8 cellular contexts compared by ENCODE assay signal in the genomic region with DNA sequence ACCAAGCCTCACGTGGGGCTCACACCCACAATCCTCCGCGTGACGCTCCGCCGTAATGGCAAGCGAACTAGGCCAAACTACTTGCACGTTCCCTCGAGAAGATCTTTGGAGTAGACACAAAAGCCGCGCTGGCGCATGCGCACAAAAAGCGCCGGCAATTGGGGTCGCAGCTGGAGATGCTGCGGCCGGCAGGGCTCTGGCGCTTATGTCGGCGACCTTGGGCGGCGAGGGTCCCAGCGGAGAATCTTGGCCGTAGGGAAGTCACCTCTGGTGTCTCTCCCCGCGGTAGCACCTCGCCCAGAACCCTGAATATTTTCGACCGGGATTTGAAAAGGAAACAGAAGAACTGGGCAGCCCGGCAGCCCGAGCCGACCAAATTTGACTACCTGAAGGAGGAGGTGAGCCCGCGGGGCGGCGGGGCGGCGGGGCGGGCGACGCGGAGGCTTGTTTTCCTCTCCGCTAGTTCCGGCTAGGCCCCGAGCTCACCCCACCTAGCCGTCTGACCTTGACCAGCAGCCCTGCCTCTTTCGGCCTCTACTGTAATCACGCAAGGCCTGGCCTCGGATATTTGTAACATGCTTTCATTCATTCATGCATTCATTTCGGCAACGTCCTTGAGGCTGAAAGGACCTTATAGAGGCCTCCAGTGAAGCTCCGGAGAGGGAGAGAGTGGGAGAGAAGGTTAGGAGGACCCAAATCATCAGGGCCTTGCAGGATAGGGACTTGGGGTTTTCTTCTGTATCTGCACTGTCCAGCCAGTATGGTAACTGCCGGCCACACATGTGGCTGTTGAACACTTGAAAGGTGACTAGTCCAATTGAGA. TPM values are rescaled to one million over a fixed set of nuclear protein-coding genes. Genes with fewer than 3 reads are reported as not detected.
DNase-seq lines count a peak whose midpoint lies in the region; ATAC-seq and TF ChIP-seq lines count a peak whose summit lies in the region.

A gene with protein sequence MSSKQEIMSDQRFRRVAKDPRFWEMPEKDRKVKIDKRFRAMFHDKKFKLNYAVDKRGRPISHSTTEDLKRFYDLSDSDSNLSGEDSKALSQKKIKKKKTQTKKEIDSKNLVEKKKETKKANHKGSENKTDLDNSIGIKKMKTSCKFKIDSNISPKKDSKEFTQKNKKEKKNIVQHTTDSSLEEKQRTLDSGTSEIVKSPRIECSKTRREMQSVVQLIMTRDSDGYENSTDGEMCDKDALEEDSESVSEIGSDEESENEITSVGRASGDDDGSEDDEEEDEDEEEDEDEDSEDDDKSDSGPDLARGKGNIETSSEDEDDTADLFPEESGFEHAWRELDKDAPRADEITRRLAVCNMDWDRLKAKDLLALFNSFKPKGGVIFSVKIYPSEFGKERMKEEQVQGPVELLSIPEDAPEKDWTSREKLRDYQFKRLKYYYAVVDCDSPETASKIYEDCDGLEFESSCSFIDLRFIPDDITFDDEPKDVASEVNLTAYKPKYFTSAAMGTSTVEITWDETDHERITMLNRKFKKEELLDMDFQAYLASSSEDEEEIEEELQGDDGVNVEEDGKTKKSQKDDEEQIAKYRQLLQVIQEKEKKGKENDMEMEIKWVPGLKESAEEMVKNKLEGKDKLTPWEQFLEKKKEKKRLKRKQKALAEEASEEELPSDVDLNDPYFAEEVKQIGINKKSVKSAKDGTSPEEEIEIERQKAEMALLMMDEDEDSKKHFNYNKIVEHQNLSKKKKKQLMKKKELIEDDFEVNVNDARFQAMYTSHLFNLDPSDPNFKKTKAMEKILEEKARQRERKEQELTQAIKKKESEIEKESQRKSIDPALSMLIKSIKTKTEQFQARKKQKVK (minus strand): TSS at position 27 of the 823 bp plus-strand sequence. CDS start 1,779 bp downstream, outside the sequence.
A gene with protein sequence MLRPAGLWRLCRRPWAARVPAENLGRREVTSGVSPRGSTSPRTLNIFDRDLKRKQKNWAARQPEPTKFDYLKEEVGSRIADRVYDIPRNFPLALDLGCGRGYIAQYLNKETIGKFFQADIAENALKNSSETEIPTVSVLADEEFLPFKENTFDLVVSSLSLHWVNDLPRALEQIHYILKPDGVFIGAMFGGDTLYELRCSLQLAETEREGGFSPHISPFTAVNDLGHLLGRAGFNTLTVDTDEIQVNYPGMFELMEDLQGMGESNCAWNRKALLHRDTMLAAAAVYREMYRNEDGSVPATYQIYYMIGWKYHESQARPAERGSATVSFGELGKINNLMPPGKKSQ (plus strand): TSS at position 136 of the 823 bp plus-strand sequence. CDS start 41 bp downstream, at position 177.

- peak; percentile 84 for DNase-seq in Calu3
- peak; percentile 90 for DNase-seq in activated CD8-positive, alpha-beta memory T cell treated with anti-CD3 and anti-CD28 coated beads, Interleukin-2, amount 50 U/mL, for 4 hours
- DNase-seq in endothelial cell (ENCODE audit: low spot score) = peak; percentile 89
- peak; percentile 75 to 91 for DNase-seq in mesothelial cell of epicardium (ENCODE audit: low spot score in 2 of 2, unreplicated experiment in 2 of 2)
- peak; percentile 87 to 91 for DNase-seq in stimulated activated CD8-positive, alpha-beta memory T cell treated with anti-CD3 and anti-CD28 coated beads, Interleukin-15, amount 100 ng/mL, for 48 hours (ENCODE audit: low read depth in 2 of 2)

- H3K4me1 Mint-ChIP-seq in Calu3 (ENCODE audit: low read depth, unreplicated experiment) (peaks cover 20% of the 10 kb centered on the region), endothelial cell (ENCODE audit: unreplicated experiment) (peaks cover 14% of the 10 kb centered on the region), mesothelial cell of epicardium (peaks cover 33% of the 10 kb centered on the region)

- H3K4me1 ChIP-seq in HUES64 (ENCODE audit: insufficient read depth, low read length) (peaks cover 13% of the 10 kb centered on the region; the same call in 1 of the 2 replicates), OCI-LY1 (ENCODE audit: insufficient read depth, low read length, severe bottlenecking) (peaks cover 29% of the 10 kb centered on the region)

- no peaks in the 10 kb centered on the region for H4K20me1 ChIP-seq in OCI-LY1 (ENCODE audit: insufficient read depth, low read length)

- peak; percentile 97 for ATAC-seq in GM21447 (IDR thresholded peaks at IDR 0.05; ENCODE audit: unreplicated experiment)

- H3K27me3 Mint-ChIP-seq in Calu3 (ENCODE audit: unreplicated experiment) (no peaks in the 10 kb centered on the region), endothelial cell (ENCODE audit: unreplicated experiment) (peaks cover 2% of the 10 kb centered on the region), mesothelial cell of epicardium (ENCODE audit: low read depth) (no peaks in the 10 kb centered on the region)

- H3F3A ChIP-seq in OCI-LY1 (ENCODE audit: insufficient read depth, low read length) = peaks cover 4% of the 10 kb centered on the region; the same call in 1 of the 2 replicates

- H3K36me3 ChIP-seq in HUES64 (ENCODE audit: insufficient read depth, low read length) (peaks cover 67% of the 10 kb centered on the region), OCI-LY1 (ENCODE audit: insufficient read depth, low read length) (peaks cover 54% of the 10 kb centered on the region)

- peak within 1 kb of the TSS; percentile 98 for H3K4me3 Mint-ChIP-seq in Calu3 (ENCODE audit: low read depth, unreplicated experiment)
- H3K4me3 Mint-ChIP-seq in endothelial cell (ENCODE audit: unreplicated experiment) = peak within 1 kb of the TSS; percentile 100
- peak within 1 kb of the TSS; percentile 94 for H3K4me3 Mint-ChIP-seq in mesothelial cell of epicardium

- H3K9me3 Mint-ChIP-seq in Calu3 (ENCODE audit: low read depth, unreplicated experiment) = no peaks in the 10 kb centered on the region
- H3K9me3 Mint-ChIP-seq in endothelial cell (ENCODE audit: unreplicated experiment) = no peaks in the 10 kb centered on the region
- no peaks in the 10 kb centered on the region for H3K9me3 Mint-ChIP-seq in mesothelial cell of epicardium

- under 1% methylated on average over 54 of the region's 54 CpGs for WGBS in HUES64

- no peaks in the 10 kb centered on the region for H3K27me3 ChIP-seq in HUES64 (ENCODE audit: insufficient read depth, low read length)
- no peaks in the 10 kb centered on the region for H3K27me3 ChIP-seq in OCI-LY1 (ENCODE audit: insufficient read depth, low read length)

- H2AFZ ChIP-seq in OCI-LY1 (ENCODE audit: low read length) = 0 out of 2 replicates have a peak within 1 kb of the TSS, but pooled peaks have one; percentile 77

- peak within 1 kb of the TSS; percentile 86 for H3K9ac ChIP-seq in HUES64 (ENCODE audit: low read depth, low read length)
- H3K9ac ChIP-seq in OCI-LY1 (ENCODE audit: low read length) = peak within 1 kb of the TSS; percentile 91

- H3K79me2 ChIP-seq in OCI-LY1 (ENCODE audit: insufficient read depth, low read length) = peaks cover 37% of the 10 kb centered on the region

- intact Hi-C loops in Calu3 (cut with micrococcal nuclease; ENCODE audit: unreplicated experiment) = no loop called here

- BruUV-seq in Calu3 (replicated peaks; lab: Mats Ljungman, UMichigan) = no TSS peak

- H3K9me2 ChIP-seq in OCI-LY1 (ENCODE audit: low read depth, low read length) = no peaks in the 10 kb centered on the region

- H3K4me3 ChIP-seq in HUES64 (ENCODE audit: low read length) (peak within 1 kb of the TSS; percentile 88), OCI-LY1 (ENCODE audit: low read depth, low read length, poor library complexity, severe bottlenecking) (peak within 1 kb of the TSS; percentile 94)

- H3K36me3 Mint-ChIP-seq in Calu3 (ENCODE audit: insufficient read depth, unreplicated experiment) = peaks cover 26% of the 10 kb centered on the region
- H3K36me3 Mint-ChIP-seq in endothelial cell (ENCODE audit: low read depth, unreplicated experiment) = peaks cover 5% of the 10 kb centered on the region
- peaks cover 18% of the 10 kb centered on the region for H3K36me3 Mint-ChIP-seq in mesothelial cell of epicardium

- CTCF ChIA-PET in Calu3 (lab: Charles Lee) = interaction anchor here (0.6 to 1.6 kb wide), 5 partner anchors 10 to 222 kb away, joined by 3 to 10 read pairs (median 3); partner anchors contain the start of gene MACROD2

- H3K27ac Mint-ChIP-seq in Calu3 (ENCODE audit: unreplicated experiment) (peak within 1 kb of the TSS; percentile 98), endothelial cell (ENCODE audit: unreplicated experiment) (peak within 1 kb of the TSS; percentile 94), mesothelial cell of epicardium (peak within 1 kb of the TSS; percentile 98)

- H3K27ac ChIP-seq in HUES64 (ENCODE audit: low read depth, low read length) (peak within 1 kb of the TSS; percentile 89), OCI-LY1 (ENCODE audit: low read depth, low read length, poor library complexity, severe bottlenecking) (peak within 1 kb of the TSS; percentile 71)

- TF ChIP-seq CTCF in Calu3 (IDR thresholded peaks at IDR 0.05; ENCODE audit: unreplicated experiment) (no peak), OCI-LY1 (IDR thresholded peaks at IDR 0.05; ENCODE audit: low read length) (no peak), endothelial cell (IDR thresholded peaks at IDR 0.05; ENCODE audit: unreplicated experiment) (no peak), mesothelial cell of epicardium (IDR thresholded peaks at IDR 0.05; ENCODE audit: unreplicated experiment) (no peak)

- peak within 1 kb of the TSS; percentile 77 for H3K4me2 ChIP-seq in OCI-LY1 (ENCODE audit: low read length)

- H3K9me3 ChIP-seq in HUES64 (ENCODE audit: insufficient read depth, low read depth, low read length) (no peaks in the 10 kb centered on the region), OCI-LY1 (ENCODE audit: low read length) (no peaks in the 10 kb centered on the region)

RNA-seq across cellular contexts. Expression of the first gene that starts in this region (rescaled TPM):
- total RNA-seq in Calu3 (2022) (14.7 and 15.1 TPM in 2 replicates), endothelial cell (ENCODE audit: unreplicated experiment) (11.6 TPM), mesothelial cell of epicardium (17.2 to 18.5 TPM (median 17.4 TPM) in 3 replicates)
- polyA plus RNA-seq in HUES64 (2013, experiment 1 of 2) = 23.8 TPM
- polyA plus RNA-seq in HUES64 (2013, experiment 2 of 2) = 26.5 TPM

RNA-seq across cellular contexts. Expression of the second gene that starts in this region (rescaled TPM):
- total RNA-seq in Calu3 (2022) (12.8 and 16.3 TPM in 2 replicates), endothelial cell (ENCODE audit: unreplicated experiment) (22.5 TPM), mesothelial cell of epicardium (38.9 to 40.7 TPM (median 40.4 TPM) in 3 replicates)
- 26.2 TPM for polyA plus RNA-seq in HUES64 (2013, experiment 1 of 2)
- polyA plus RNA-seq in HUES64 (2013, experiment 2 of 2) = 25.4 TPM

Comparison
In these comparisons a context has a peak if more than half of its experiments do, and no peak if none do; other contexts are left out.
1. Peak in every context shown above with its lines: DNase-seq, ATAC-seq, H3K4me3 ChIP-seq and H3K27ac ChIP-seq.